ENCODE assay signal across 1 cellular context in genomic region chr6:34476462-34476861, GRCh38.
TF ChIP-seq lines count a peak whose summit lies in the region.

No MANE protein-coding gene starts in this region.

TF ChIP-seq in GM23338, 12 proteins besides CTCF, POLR2A, EP300 and RAD21 (continued from another document):
- TF ChIP-seq, protein P1, sequence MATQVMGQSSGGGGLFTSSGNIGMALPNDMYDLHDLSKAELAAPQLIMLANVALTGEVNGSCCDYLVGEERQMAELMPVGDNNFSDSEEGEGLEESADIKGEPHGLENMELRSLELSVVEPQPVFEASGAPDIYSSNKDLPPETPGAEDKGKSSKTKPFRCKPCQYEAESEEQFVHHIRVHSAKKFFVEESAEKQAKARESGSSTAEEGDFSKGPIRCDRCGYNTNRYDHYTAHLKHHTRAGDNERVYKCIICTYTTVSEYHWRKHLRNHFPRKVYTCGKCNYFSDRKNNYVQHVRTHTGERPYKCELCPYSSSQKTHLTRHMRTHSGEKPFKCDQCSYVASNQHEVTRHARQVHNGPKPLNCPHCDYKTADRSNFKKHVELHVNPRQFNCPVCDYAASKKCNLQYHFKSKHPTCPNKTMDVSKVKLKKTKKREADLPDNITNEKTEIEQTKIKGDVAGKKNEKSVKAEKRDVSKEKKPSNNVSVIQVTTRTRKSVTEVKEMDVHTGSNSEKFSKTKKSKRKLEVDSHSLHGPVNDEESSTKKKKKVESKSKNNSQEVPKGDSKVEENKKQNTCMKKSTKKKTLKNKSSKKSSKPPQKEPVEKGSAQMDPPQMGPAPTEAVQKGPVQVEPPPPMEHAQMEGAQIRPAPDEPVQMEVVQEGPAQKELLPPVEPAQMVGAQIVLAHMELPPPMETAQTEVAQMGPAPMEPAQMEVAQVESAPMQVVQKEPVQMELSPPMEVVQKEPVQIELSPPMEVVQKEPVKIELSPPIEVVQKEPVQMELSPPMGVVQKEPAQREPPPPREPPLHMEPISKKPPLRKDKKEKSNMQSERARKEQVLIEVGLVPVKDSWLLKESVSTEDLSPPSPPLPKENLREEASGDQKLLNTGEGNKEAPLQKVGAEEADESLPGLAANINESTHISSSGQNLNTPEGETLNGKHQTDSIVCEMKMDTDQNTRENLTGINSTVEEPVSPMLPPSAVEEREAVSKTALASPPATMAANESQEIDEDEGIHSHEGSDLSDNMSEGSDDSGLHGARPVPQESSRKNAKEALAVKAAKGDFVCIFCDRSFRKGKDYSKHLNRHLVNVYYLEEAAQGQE (IDR thresholded peaks at IDR 0.05; ENCODE audit: unreplicated experiment): no peak
- TF ChIP-seq ZNF331 (CRISPR knock-in tag; IDR thresholded peaks at IDR 0.05; ENCODE audit: low read depth): no peak
- no peak for TF ChIP-seq POLR2AphosphoS5 (IDR thresholded peaks at IDR 0.05; ENCODE audit: low read depth)
- no peak for TF ChIP-seq ZNF114 (CRISPR knock-in tag; IDR thresholded peaks at IDR 0.05)
- TF ChIP-seq STAT1 (IDR thresholded peaks at IDR 0.05; ENCODE audit: unreplicated experiment): no peak
- no peak for TF ChIP-seq EZH2phosphoT487 (IDR thresholded peaks at IDR 0.05; ENCODE audit: unreplicated experiment)
- no peak for TF ChIP-seq ZNF462 (CRISPR knock-in tag; IDR thresholded peaks at IDR 0.05)
- no peak for TF ChIP-seq JUNB (IDR thresholded peaks at IDR 0.05; ENCODE audit: unreplicated experiment)
- no peak for TF ChIP-seq CREB1 (CRISPR knock-in tag; IDR thresholded peaks at IDR 0.05; ENCODE audit: low read depth)
TF ChIP-seq in GM23338: peak in this region for 0.
